16 cellular contexts compared by ENCODE assay signal in genomic region chr20:5085380-5085779, GRCh38. TPM values are rescaled to one million over a fixed set of nuclear protein-coding genes. Genes with fewer than 3 reads are reported as not detected.
DNase-seq lines count a peak whose midpoint lies in the region; ATAC-seq, FAIRE-seq and TF ChIP-seq lines count a peak whose summit lies in the region.
"Had no signal": no experiment of that assay in that cellular context is flagged by ENCODE, and none has a peak within 500 bp of the region (broad histone marks: within the 10 kb centered on the region; RNA-seq: fewer than 3 reads in every experiment).

No MANE protein-coding gene starts in this region.

- no peak overlapping the region for H3K9ac ChIP-seq in HepG2 (ENCODE audit: insufficient read depth, low read depth, low read length)

- peak; percentile 52 to 69 (median 62) for ATAC-seq in right lobe of liver
- ATAC-seq in HepG2, result no peak
- ATAC-seq in T-helper 17 cell, result no peak
- ATAC-seq in left lung, result peak; percentile 28
- no peak for ATAC-seq in GM18505 (IDR thresholded peaks at IDR 0.05; ENCODE audit: unreplicated experiment)
- ATAC-seq: activated T-helper 17 cell treated with anti-CD3 and anti-CD28 coated beads, Interleukin-2, amount 50 U/mL, for 72 hours had no signal

- TF ChIP-seq CTCF in right lobe of liver (IDR thresholded peaks at IDR 0.05) (no peak), HepG2 (CRISPR knock-in tag; IDR thresholded peaks at IDR 0.05) (no peak), left lung (IDR thresholded peaks at IDR 0.05) (no peak)

- H3K36me3 ChIP-seq in right lobe of liver, result no peaks in the 10 kb centered on the region
- H3K36me3 ChIP-seq in HepG2 (replicated peaks in 1 of 2; ENCODE audit: control insufficient read depth in 1 of 2, insufficient read depth in 2 of 2, low read length in 2 of 2), result no peaks in the 10 kb centered on the region
- H3K36me3 ChIP-seq in left lung, result no peaks in the 10 kb centered on the region
- H3K36me3 ChIP-seq: prostate gland had no signal

- no peak for TF ChIP-seq EP300 in HepG2 (IDR thresholded peaks at IDR 0.05; ENCODE audit: low read depth in 2 of 2, low read length in 2 of 2)
- no peak for TF ChIP-seq EP300 in HepG2 (CRISPR knock-in tag; IDR thresholded peaks at IDR 0.05; ENCODE audit: borderline replicate concordance)

- H3K27me3 Mint-ChIP-seq in T-helper 17 cell, result no peaks in the 10 kb centered on the region
- H3K27me3 Mint-ChIP-seq: activated T-helper 17 cell treated with anti-CD3 and anti-CD28 coated beads, Interleukin-2, amount 50 U/mL, for 72 hours had no signal

- H3K79me2 ChIP-seq in HepG2 (ENCODE audit: insufficient read depth, low read length), result no peaks in the 10 kb centered on the region

- H3K4me3 ChIP-seq in right lobe of liver (no peak overlapping the region), HepG2 (replicated peaks in 1 of 3; ENCODE audit: insufficient read depth in 1 of 3, low read depth in 2 of 3, low read length in 3 of 3) (no peak overlapping the region), left lung (no peak overlapping the region)
- H3K4me3 ChIP-seq: prostate gland, testis had no signal

- no peak for FAIRE-seq in HepG2 (lab: Jason Lieb, UNC)
- FAIRE-seq: D721Med had no signal

- TF ChIP-seq POLR2A in right lobe of liver (IDR thresholded peaks at IDR 0.05) (no peak), HepG2 (IDR thresholded peaks at IDR 0.05; ENCODE audit: insufficient read depth in 1 of 2, low read depth in 2 of 2, low read length in 2 of 2) (no peak), GM18505 (IDR thresholded peaks at IDR 0.05; ENCODE audit: borderline replicate concordance, extremely low read depth, insufficient read depth, insufficient read length) (no peak)

- no peaks in the 10 kb centered on the region for H4K20me1 ChIP-seq in HepG2 (ENCODE audit: insufficient read depth, low read length)

- no peaks in the 10 kb centered on the region for H3K4me1 ChIP-seq in right lobe of liver
- H3K4me1 ChIP-seq in HepG2 (ENCODE audit: insufficient read depth, low read length), result peaks cover 3% of the 10 kb centered on the region; the same call in 1 of the 2 replicates
- H3K4me1 ChIP-seq in left lung, result peaks cover 0 to 59% of the 10 kb centered on the region in 2 donors
- H3K4me1 ChIP-seq: prostate gland had no signal

- H3K4me2 ChIP-seq in HepG2 (ENCODE audit: low read depth, low read length), result no peak overlapping the region

- in situ Hi-C loops in HepG2 (cut with HindIII; ENCODE audit: extremely low pct_ligation_motif_present, low pct_unique_long_range_greater_than_20kb), result loop anchor here (10.0 kb wide), 1 partner anchor 59 kb away; no protein-coding TSS in a partner anchor

- no peak for TF ChIP-seq RAD21 in HepG2 (CRISPR knock-in tag; IDR thresholded peaks at IDR 0.05)

- H3K27ac ChIP-seq in right lobe of liver (peak overlapping the region; percentile 7 to 26 (median 26)), HepG2 (ENCODE audit: extremely low read length, insufficient read depth, low read length) (no peak overlapping the region), left lung (peak overlapping the region in 1 of 2 donors; percentile 80)
- H3K27ac ChIP-seq: prostate gland, testis had no signal

- peaks cover 17% of the 10 kb centered on the region for H3K4me1 Mint-ChIP-seq in T-helper 17 cell

- H2AFZ ChIP-seq in HepG2 (ENCODE audit: low read length), result no peak overlapping the region

- DNase-seq in right lobe of liver, result peak in 2 of 3 donors; percentile 44 to 65
- DNase-seq in HepG2 (ENCODE audit: low spot score), result no peak
- no peak for DNase-seq in T-helper 17 cell
- peak; percentile 42 to 82 for DNase-seq in left lung
- no peak for DNase-seq in activated CD8-positive, alpha-beta memory T cell treated with anti-CD3 and anti-CD28 coated beads for 24 hours
- no peak for DNase-seq in NCI-H2081 treated with DMSO at 0.1 percent for 48 hours (lab: John Stamatoyannopoulos, UW)
- DNase-seq in epidermal melanocyte (ENCODE audit: insufficient read length, low spot score), result no peak
- DNase-seq: activated CD4-positive, alpha-beta T cell treated with anti-CD3 and anti-CD28 coated beads, Interleukin-2, amount 50 U/mL, for 48 hours; erythroblast; NCI-H774; T1000; testis had no signal

- WGBS in right lobe of liver (ENCODE audit: insufficient coverage, low coverage, low lambda C conversion rate, missing lambda C conversion rate), result 47% methylated on average over 2 of the region's 4 CpGs
- WGBS in HepG2 (ENCODE audit: low lambda C conversion rate), result 95% methylated on average over 4 of the region's 4 CpGs

- intact Hi-C loops in right lobe of liver (cut with DNase I) (loop anchor here in 1 of 2 donors (10.0 kb wide), 1 partner anchor 331 kb away; no protein-coding TSS in a partner anchor), HepG2 (cut with micrococcal nuclease; ENCODE audit: unreplicated experiment) (no loop called here), left lung (cut with DNase I) (no loop called here)

- POLR2A ChIA-PET in HepG2 (lab: Yijun Ruan, JAX), result no interaction called here

- CTCF ChIA-PET in HepG2 (lab: Yijun Ruan, JAX; ENCODE audit: low intra/inter-chr PET ratio, low total read pairs), result no interaction called here

- no TSS peak for BruUV-seq in HepG2 (replicated peaks; lab: Mats Ljungman, UMichigan)

- H3K9me3 ChIP-seq in right lobe of liver, result no peaks in the 10 kb centered on the region
- H3K9me3 ChIP-seq in HepG2 (ENCODE audit: low read length), result no peaks in the 10 kb centered on the region
- H3K9me3 ChIP-seq in T-helper 17 cell (ENCODE audit: control insufficient read depth, low read length, poor library complexity, severe bottlenecking), result no peaks in the 10 kb centered on the region
- no peaks in the 10 kb centered on the region for H3K9me3 ChIP-seq in left lung
- H3K9me3 ChIP-seq: prostate gland, testis had no signal

- H3K4me3 Mint-ChIP-seq in T-helper 17 cell, result peak overlapping the region; percentile 33
- H3K4me3 Mint-ChIP-seq: activated T-helper 17 cell treated with anti-CD3 and anti-CD28 coated beads, Interleukin-2, amount 50 U/mL, for 72 hours had no signal

- H3K27me3 ChIP-seq in right lobe of liver (no peaks in the 10 kb centered on the region), HepG2 (ENCODE audit: control insufficient read depth in 1 of 2, insufficient read depth in 2 of 2, low read length in 2 of 2) (no peaks in the 10 kb centered on the region), left lung (no peaks in the 10 kb centered on the region)
- H3K27me3 ChIP-seq: testis had no signal

- H3K36me3 Mint-ChIP-seq in T-helper 17 cell (ENCODE audit: low read depth), result no peaks in the 10 kb centered on the region

- peak overlapping the region; percentile 86 for H3K27ac Mint-ChIP-seq in T-helper 17 cell
- H3K27ac Mint-ChIP-seq: activated T-helper 17 cell treated with anti-CD3 and anti-CD28 coated beads, Interleukin-2, amount 50 U/mL, for 72 hours had no signal

RNA-seq across cellular contexts. Expression of gene TMEM230, which starts 27.5 kb away (rescaled TPM):
- total RNA-seq in right lobe of liver (10 to 100 TPM; 60.5 to 88.1 (median 71.5) TPM), HepG2 (2016; rRNA removed; fragmentation: Illumina TruSeq; extraction: Trizol) (158 and 192 TPM in 2 replicates), T-helper 17 cell (10 to 100 TPM; 49.9 to 50.5 TPM), left lung (100 to 1,000 TPM in 1 of 2 donors, 10 to 100 TPM in 1; 98.4 to 112 TPM)
- total RNA-seq in HepG2 (2016; cell fraction: cytosol; rRNA removed; fragmentation: Illumina TruSeq; extraction: Trizol; ENCODE audit: low read depth), result 122 and 175 TPM in 2 replicates
- total RNA-seq in HepG2 (2016; cell fraction: insoluble cytoplasmic fraction; rRNA removed; fragmentation: Illumina TruSeq; extraction: Trizol), result 162 and 186 TPM in 2 replicates
- total RNA-seq in HepG2 (2016; cell fraction: membrane; rRNA removed; fragmentation: Illumina TruSeq; extraction: Trizol), result 303 and 344 TPM in 2 replicates
- 81.6 and 92.8 TPM in 2 replicates for total RNA-seq in HepG2 (2016; cell fraction: nucleus; rRNA removed; fragmentation: Illumina TruSeq; extraction: Trizol)
- 250 and 325 TPM in 2 replicates for polyA plus RNA-seq in HepG2 (2011; rRNA removed)
- polyA plus RNA-seq in HepG2 (2011; cell fraction: cytosol; rRNA removed), result 211 and 253 TPM in 2 replicates
- 57.2 and 73.6 TPM in 2 replicates for polyA plus RNA-seq in HepG2 (2011; cell fraction: nucleus; rRNA removed)
- polyA plus RNA-seq in HepG2 (2012), result 159 and 220 TPM in 2 replicates
- polyA plus RNA-seq in HepG2 (2016; cell fraction: cytosol; fragmentation: Illumina TruSeq; extraction: Trizol; ENCODE audit: low read depth), result 251 and 392 TPM in 2 replicates
- 347 and 364 TPM in 2 replicates for polyA plus RNA-seq in HepG2 (2016; cell fraction: insoluble cytoplasmic fraction; fragmentation: Illumina TruSeq; extraction: Trizol; ENCODE audit: low read depth)
- 489 and 569 TPM in 2 replicates for polyA plus RNA-seq in HepG2 (2016; cell fraction: membrane; fragmentation: Illumina TruSeq; extraction: Trizol; ENCODE audit: low read depth)
- polyA plus RNA-seq in HepG2 (2016; cell fraction: nucleus; fragmentation: Illumina TruSeq; extraction: Trizol; ENCODE audit: insufficient read depth, low read depth), result 196 and 201 TPM in 2 replicates
- 35.1 and 119 TPM in 2 replicates for polyA minus RNA-seq in HepG2 (2011; rRNA and poly(A)+ RNA removed; ENCODE audit: low replicate concordance)
- 82.6 and 91.2 TPM in 2 replicates for polyA minus RNA-seq in HepG2 (2011; cell fraction: cytosol; rRNA and poly(A)+ RNA removed)
- 41.5 and 46.2 TPM in 2 replicates for polyA minus RNA-seq in HepG2 (2011; cell fraction: nucleus; rRNA and poly(A)+ RNA removed)

RNA-seq across cellular contexts. Expression of gene PCNA, which starts 34.4 kb away (rescaled TPM):
- total RNA-seq in right lobe of liver (10 to 100 TPM; 14.8 to 56.1 (median 16.1) TPM), HepG2 (2016; rRNA removed; fragmentation: Illumina TruSeq; extraction: Trizol) (655 and 1,008 TPM in 2 replicates), T-helper 17 cell (10 to 100 TPM; 29.3 to 35.4 TPM), left lung (10 to 100 TPM; 80.4 to 93.9 TPM)
- total RNA-seq in HepG2 (2016; cell fraction: cytosol; rRNA removed; fragmentation: Illumina TruSeq; extraction: Trizol; ENCODE audit: low read depth), result 98.8 and 107 TPM in 2 replicates
- total RNA-seq in HepG2 (2016; cell fraction: insoluble cytoplasmic fraction; rRNA removed; fragmentation: Illumina TruSeq; extraction: Trizol), result 668 and 1,045 TPM in 2 replicates
- 125 and 133 TPM in 2 replicates for total RNA-seq in HepG2 (2016; cell fraction: membrane; rRNA removed; fragmentation: Illumina TruSeq; extraction: Trizol)
- 265 and 280 TPM in 2 replicates for total RNA-seq in HepG2 (2016; cell fraction: nucleus; rRNA removed; fragmentation: Illumina TruSeq; extraction: Trizol)
- polyA plus RNA-seq in HepG2 (2011; rRNA removed), result 174 and 229 TPM in 2 replicates
- 262 and 317 TPM in 2 replicates for polyA plus RNA-seq in HepG2 (2011; cell fraction: cytosol; rRNA removed)
- polyA plus RNA-seq in HepG2 (2011; cell fraction: nucleus; rRNA removed), result 129 and 154 TPM in 2 replicates
- 119 and 185 TPM in 2 replicates for polyA plus RNA-seq in HepG2 (2012)
- 44.9 and 46.3 TPM in 2 replicates for polyA plus RNA-seq in HepG2 (2016; cell fraction: cytosol; fragmentation: Illumina TruSeq; extraction: Trizol; ENCODE audit: low read depth)
- polyA plus RNA-seq in HepG2 (2016; cell fraction: insoluble cytoplasmic fraction; fragmentation: Illumina TruSeq; extraction: Trizol; ENCODE audit: low read depth), result 1,031 and 1,115 TPM in 2 replicates
- 59.3 and 65.9 TPM in 2 replicates for polyA plus RNA-seq in HepG2 (2016; cell fraction: membrane; fragmentation: Illumina TruSeq; extraction: Trizol; ENCODE audit: low read depth)
- 404 and 418 TPM in 2 replicates for polyA plus RNA-seq in HepG2 (2016; cell fraction: nucleus; fragmentation: Illumina TruSeq; extraction: Trizol; ENCODE audit: insufficient read depth, low read depth)
- 287 and 339 TPM in 2 replicates for polyA minus RNA-seq in HepG2 (2011; rRNA and poly(A)+ RNA removed; ENCODE audit: low replicate concordance)
- polyA minus RNA-seq in HepG2 (2011; cell fraction: cytosol; rRNA and poly(A)+ RNA removed), result 119 and 149 TPM in 2 replicates
- polyA minus RNA-seq in HepG2 (2011; cell fraction: nucleus; rRNA and poly(A)+ RNA removed), result 61.0 and 63.3 TPM in 2 replicates

RNA-seq across cellular contexts. Expression of gene CDS2, which starts 41.4 kb away (rescaled TPM):
- total RNA-seq in right lobe of liver, result 10 to 100 TPM; 13.7 to 42.3 (median 31.6) TPM
- 69.6 and 81.3 TPM in 2 replicates for total RNA-seq in HepG2 (2016; rRNA removed; fragmentation: Illumina TruSeq; extraction: Trizol)
- total RNA-seq in HepG2 (2016; cell fraction: cytosol; rRNA removed; fragmentation: Illumina TruSeq; extraction: Trizol; ENCODE audit: low read depth), result 29.8 and 34.6 TPM in 2 replicates
- total RNA-seq in HepG2 (2016; cell fraction: insoluble cytoplasmic fraction; rRNA removed; fragmentation: Illumina TruSeq; extraction: Trizol), result 67.6 and 76.1 TPM in 2 replicates
- total RNA-seq in HepG2 (2016; cell fraction: membrane; rRNA removed; fragmentation: Illumina TruSeq; extraction: Trizol), result 75.4 and 77.9 TPM in 2 replicates
- total RNA-seq in HepG2 (2016; cell fraction: nucleus; rRNA removed; fragmentation: Illumina TruSeq; extraction: Trizol), result 56.4 and 64.9 TPM in 2 replicates
- polyA plus RNA-seq in HepG2 (2011; rRNA removed), result 143 and 153 TPM in 2 replicates
- polyA plus RNA-seq in HepG2 (2011; cell fraction: cytosol; rRNA removed), result 73.9 and 132 TPM in 2 replicates
- 85.0 and 104 TPM in 2 replicates for polyA plus RNA-seq in HepG2 (2011; cell fraction: nucleus; rRNA removed)
- 48.6 and 65.3 TPM in 2 replicates for polyA plus RNA-seq in HepG2 (2012)
- 29.3 and 38.2 TPM in 2 replicates for polyA plus RNA-seq in HepG2 (2016; cell fraction: cytosol; fragmentation: Illumina TruSeq; extraction: Trizol; ENCODE audit: low read depth)
- 50.6 and 50.7 TPM in 2 replicates for polyA plus RNA-seq in HepG2 (2016; cell fraction: insoluble cytoplasmic fraction; fragmentation: Illumina TruSeq; extraction: Trizol; ENCODE audit: low read depth)
- 47.8 and 51.2 TPM in 2 replicates for polyA plus RNA-seq in HepG2 (2016; cell fraction: membrane; fragmentation: Illumina TruSeq; extraction: Trizol; ENCODE audit: low read depth)
- 75.6 and 80.4 TPM in 2 replicates for polyA plus RNA-seq in HepG2 (2016; cell fraction: nucleus; fragmentation: Illumina TruSeq; extraction: Trizol; ENCODE audit: insufficient read depth, low read depth)
- 57.4 and 273 TPM in 2 replicates for polyA minus RNA-seq in HepG2 (2011; rRNA and poly(A)+ RNA removed; ENCODE audit: low replicate concordance)
- 55.2 and 56.1 TPM in 2 replicates for polyA minus RNA-seq in HepG2 (2011; cell fraction: cytosol; rRNA and poly(A)+ RNA removed)
- 65.8 and 78.7 TPM in 2 replicates for polyA minus RNA-seq in HepG2 (2011; cell fraction: nucleus; rRNA and poly(A)+ RNA removed)
- total RNA-seq in T-helper 17 cell, result 10 to 100 TPM; 75.3 to 86.9 TPM
- total RNA-seq in left lung, result 10 to 100 TPM; 59.6 to 61.0 TPM

Comparison
In these comparisons a context has a peak if more than half of its experiments do, and no peak if none do; other contexts are left out.
1. ATAC-seq: peak in right lobe of liver (4 of 4) and left lung (single experiment); none in HepG2 (single experiment), T-helper 17 cell (single experiment) and GM18505 (single experiment).
2. DNase-seq: peak in right lobe of liver (2 of 3) and left lung (2 of 2); none in HepG2 (single experiment), T-helper 17 cell (0 of 3), activated CD8-positive, alpha-beta memory T cell treated with anti-CD3 and anti-CD28 coated beads for 24 hours (single experiment), NCI-H2081 treated with DMSO at 0.1 percent for 48 hours (single experiment) and epidermal melanocyte (single experiment).